ENCODE assay signal across 1 cellular context in the genomic region with DNA sequence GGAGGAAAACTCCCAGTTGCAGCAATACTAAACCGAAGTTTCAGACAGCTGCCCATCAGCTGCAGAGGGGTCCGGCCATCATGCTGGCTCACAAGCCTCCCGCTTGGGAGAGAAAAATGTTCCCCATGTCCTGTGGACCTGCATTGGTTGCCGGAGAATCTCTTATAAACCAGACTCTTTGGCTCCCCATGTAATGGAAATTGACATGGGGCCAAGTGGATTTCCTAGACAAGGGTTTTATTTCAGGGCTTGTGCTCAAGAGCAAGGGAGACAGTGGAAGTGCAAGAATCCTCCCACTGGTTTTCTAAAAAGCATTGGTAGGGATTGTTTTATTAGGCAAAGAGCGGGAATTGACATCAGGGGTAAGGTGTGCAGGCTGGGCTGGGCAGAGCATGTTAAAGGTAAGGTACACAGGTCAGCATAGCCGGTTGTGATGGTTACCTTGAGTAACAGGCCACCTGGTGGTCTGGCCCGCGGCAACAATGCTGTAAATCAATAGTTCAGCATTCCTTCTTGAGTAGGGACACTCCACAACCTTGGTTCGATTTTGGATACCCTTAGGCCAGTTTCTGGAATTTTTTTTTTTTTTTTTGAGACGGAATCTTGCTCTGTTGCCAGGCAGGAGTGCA.
TF ChIP-seq lines count a peak whose summit lies in the region.

No MANE protein-coding gene starts in this region.

TF ChIP-seq in H1, 55 proteins besides CTCF, POLR2A, EP300 and RAD21:
- no peak for TF ChIP-seq JUND (IDR thresholded peaks at IDR 0.05; ENCODE audit: low read length)
- TF ChIP-seq, protein P1, sequence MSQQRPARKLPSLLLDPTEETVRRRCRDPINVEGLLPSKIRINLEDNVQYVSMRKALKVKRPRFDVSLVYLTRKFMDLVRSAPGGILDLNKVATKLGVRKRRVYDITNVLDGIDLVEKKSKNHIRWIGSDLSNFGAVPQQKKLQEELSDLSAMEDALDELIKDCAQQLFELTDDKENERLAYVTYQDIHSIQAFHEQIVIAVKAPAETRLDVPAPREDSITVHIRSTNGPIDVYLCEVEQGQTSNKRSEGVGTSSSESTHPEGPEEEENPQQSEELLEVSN (IDR thresholded peaks at IDR 0.05) = peak; percentile 48; the same call in 1 of the 2 replicates
